In genomic region chr3:63921741-63922482, GRCh38 we compare ENCODE assay signal across 9 cellular contexts. TPM values are rescaled to one million over a fixed set of nuclear protein-coding genes. Genes with fewer than 3 reads are reported as not detected.
DNase-seq lines count a peak whose midpoint lies in the region; ATAC-seq and TF ChIP-seq lines count a peak whose summit lies in the region.
"Had no signal": no experiment of that assay in that cellular context is flagged by ENCODE, and none has a peak within 500 bp of the region (broad histone marks: within the 10 kb centered on the region; RNA-seq: fewer than 3 reads in every experiment).

No MANE protein-coding gene starts in this region.

- H3K9me3 ChIP-seq in right lobe of liver (no peaks in the 10 kb centered on the region), neural progenitor cell (ENCODE audit: low read depth) (no peaks in the 10 kb centered on the region)

- H3K4me3 Mint-ChIP-seq in activated CD4-positive, alpha-beta T cell treated with anti-CD3 and anti-CD28 coated beads for 36 hours, result no peak overlapping the region
- no peak overlapping the region for H3K4me3 Mint-ChIP-seq in neural progenitor cell

- H3K4me1 ChIP-seq in right lobe of liver (peaks cover 0 to 22% (median 10%) of the 10 kb centered on the region in 4 donors), neural progenitor cell (no peaks in the 10 kb centered on the region)

- no peak overlapping the region for H2AFZ ChIP-seq in neural progenitor cell (replicated peaks)

- H3K36me3 Mint-ChIP-seq in activated CD4-positive, alpha-beta T cell treated with anti-CD3 and anti-CD28 coated beads for 36 hours (ENCODE audit: low read depth), result peaks cover 65% of the 10 kb centered on the region
- H3K36me3 Mint-ChIP-seq in neural progenitor cell, result peaks cover 53% of the 10 kb centered on the region

- H3K4me3 ChIP-seq in right lobe of liver (no peak overlapping the region), neural progenitor cell (no peak overlapping the region)

- POLR2A ChIA-PET in activated CD4-positive, alpha-beta T cell treated with anti-CD3 and anti-CD28 coated beads for 36 hours (lab: Charles Lee), result interaction anchor here (0.7 kb wide), 1 partner anchor 54 kb away, joined by 6 read pairs; no protein-coding TSS in a partner anchor

- peaks cover 3% of the 10 kb centered on the region for H4K20me1 ChIP-seq in neural progenitor cell (ENCODE audit: low read depth)

- no peak for TF ChIP-seq CTCF in right lobe of liver (IDR thresholded peaks at IDR 0.05)
- TF ChIP-seq CTCF in neural progenitor cell (IDR thresholded peaks at IDR 0.05), result no peak

- no peaks in the 10 kb centered on the region for H3K27me3 Mint-ChIP-seq in activated CD4-positive, alpha-beta T cell treated with anti-CD3 and anti-CD28 coated beads for 36 hours
- peaks cover 4% of the 10 kb centered on the region for H3K27me3 Mint-ChIP-seq in neural progenitor cell (ENCODE audit: insufficient read depth, low read depth)

- no peaks in the 10 kb centered on the region for H3K9me3 Mint-ChIP-seq in activated CD4-positive, alpha-beta T cell treated with anti-CD3 and anti-CD28 coated beads for 36 hours (ENCODE audit: low read depth)
- H3K9me3 Mint-ChIP-seq in neural progenitor cell, result peaks cover 21% of the 10 kb centered on the region

- no peaks in the 10 kb centered on the region for H3K27me3 ChIP-seq in right lobe of liver
- no peaks in the 10 kb centered on the region for H3K27me3 ChIP-seq in neural progenitor cell

- CTCF ChIA-PET in activated CD4-positive, alpha-beta T cell treated with anti-CD3 and anti-CD28 coated beads for 36 hours (lab: Charles Lee), result no interaction called here

- no peaks in the 10 kb centered on the region for H3F3A ChIP-seq in neural progenitor cell (ENCODE audit: low read depth)

- peaks cover 51% of the 10 kb centered on the region for H3K79me2 ChIP-seq in neural progenitor cell (ENCODE audit: low read depth)

- no peak for TF ChIP-seq POLR2A in right lobe of liver (IDR thresholded peaks at IDR 0.05)

- H3K4me2 ChIP-seq in neural progenitor cell, result no peak overlapping the region

- ATAC-seq in GM18508 (IDR thresholded peaks at IDR 0.05; ENCODE audit: insufficient read depth, unreplicated experiment), result peak; percentile 64
- ATAC-seq in GM21717 (IDR thresholded peaks at IDR 0.05; ENCODE audit: unreplicated experiment), result peak; percentile 90
- ATAC-seq in HG03521 (IDR thresholded peaks at IDR 0.05; ENCODE audit: unreplicated experiment), result peak; percentile 62
- peak; percentile 37 to 57 (median 41) for ATAC-seq in right lobe of liver
- ATAC-seq in activated CD4-positive, alpha-beta T cell treated with anti-CD3 and anti-CD28 coated beads for 36 hours, result no peak

- no peak overlapping the region for H3K27ac Mint-ChIP-seq in activated CD4-positive, alpha-beta T cell treated with anti-CD3 and anti-CD28 coated beads for 36 hours
- H3K27ac Mint-ChIP-seq in neural progenitor cell, result no peak overlapping the region

- 86% methylated on average over 5 of the region's 6 CpGs for WGBS in right lobe of liver (ENCODE audit: insufficient coverage, low coverage, low lambda C conversion rate, missing lambda C conversion rate)

- intact Hi-C loops in right lobe of liver (cut with DNase I), result no loop called here
- intact Hi-C loops in activated CD4-positive, alpha-beta T cell treated with anti-CD3 and anti-CD28 coated beads for 36 hours (cut with DNase I, micrococcal nuclease), result no loop called here

- H3K4me1 Mint-ChIP-seq in activated CD4-positive, alpha-beta T cell treated with anti-CD3 and anti-CD28 coated beads for 36 hours, result peaks cover 35% of the 10 kb centered on the region
- H3K4me1 Mint-ChIP-seq in neural progenitor cell, result no peaks in the 10 kb centered on the region

- H3K36me3 ChIP-seq in right lobe of liver (peaks cover 0 to 3% (median 0%) of the 10 kb centered on the region in 4 donors), neural progenitor cell (peaks cover 21% of the 10 kb centered on the region)

- H3K9ac ChIP-seq in neural progenitor cell, result no peak overlapping the region

- H3K27ac ChIP-seq in right lobe of liver (peak overlapping the region in 2 of 3 donors; percentile 29 to 74), neural progenitor cell (no peak overlapping the region)

- DNase-seq in right lobe of liver (no peak), OCI-M2 (lab: John Stamatoyannopoulos, UW; ENCODE audit: unreplicated experiment) (no peak), NCI-H187 treated with DMSO at 0.1 percent for 48 hours (lab: John Stamatoyannopoulos, UW) (no peak), neural progenitor cell (ENCODE audit: low spot score) (no peak)
- DNase-seq in activated CD4-positive, alpha-beta T cell treated with anti-CD3 and anti-CD28 coated beads for 36 hours, result no peak
- DNase-seq: activated effector memory CD4-positive, alpha-beta T cell treated with anti-CD3 and anti-CD28 coated beads, Interleukin-2, amount 50 U/mL, for 16 hours had no signal

RNA-seq across cellular contexts. Expression of gene SCAANT1, which starts 9.7 kb away (rescaled TPM):
- total RNA-seq in right lobe of liver, result not detected
- total RNA-seq in activated CD4-positive, alpha-beta T cell treated with anti-CD3 and anti-CD28 coated beads for 36 hours, result not detected
- not detected in 2 replicates for total RNA-seq in neural progenitor cell (ENCODE audit: low replicate concordance)

RNA-seq across cellular contexts. Expression of gene ATXN7, which starts 58.2 kb away (rescaled TPM):
- total RNA-seq in right lobe of liver (10 to 100 TPM; 14.6 to 18.6 (median 15.0) TPM), neural progenitor cell (ENCODE audit: low replicate concordance) (22.4 and 30.4 TPM in 2 replicates)
- 10 to 100 TPM; 27.1 to 58.3 TPM for total RNA-seq in activated CD4-positive, alpha-beta T cell treated with anti-CD3 and anti-CD28 coated beads for 36 hours

RNA-seq across cellular contexts. Expression of gene THOC7, which starts 58.3 kb away (rescaled TPM):
- 10 to 100 TPM; 21.8 to 38.8 (median 28.7) TPM for total RNA-seq in right lobe of liver
- 10 to 100 TPM; 80.8 to 87.1 TPM for total RNA-seq in activated CD4-positive, alpha-beta T cell treated with anti-CD3 and anti-CD28 coated beads for 36 hours
- 63.0 and 141 TPM in 2 replicates for total RNA-seq in neural progenitor cell (ENCODE audit: low replicate concordance)
